In the genomic region with DNA sequence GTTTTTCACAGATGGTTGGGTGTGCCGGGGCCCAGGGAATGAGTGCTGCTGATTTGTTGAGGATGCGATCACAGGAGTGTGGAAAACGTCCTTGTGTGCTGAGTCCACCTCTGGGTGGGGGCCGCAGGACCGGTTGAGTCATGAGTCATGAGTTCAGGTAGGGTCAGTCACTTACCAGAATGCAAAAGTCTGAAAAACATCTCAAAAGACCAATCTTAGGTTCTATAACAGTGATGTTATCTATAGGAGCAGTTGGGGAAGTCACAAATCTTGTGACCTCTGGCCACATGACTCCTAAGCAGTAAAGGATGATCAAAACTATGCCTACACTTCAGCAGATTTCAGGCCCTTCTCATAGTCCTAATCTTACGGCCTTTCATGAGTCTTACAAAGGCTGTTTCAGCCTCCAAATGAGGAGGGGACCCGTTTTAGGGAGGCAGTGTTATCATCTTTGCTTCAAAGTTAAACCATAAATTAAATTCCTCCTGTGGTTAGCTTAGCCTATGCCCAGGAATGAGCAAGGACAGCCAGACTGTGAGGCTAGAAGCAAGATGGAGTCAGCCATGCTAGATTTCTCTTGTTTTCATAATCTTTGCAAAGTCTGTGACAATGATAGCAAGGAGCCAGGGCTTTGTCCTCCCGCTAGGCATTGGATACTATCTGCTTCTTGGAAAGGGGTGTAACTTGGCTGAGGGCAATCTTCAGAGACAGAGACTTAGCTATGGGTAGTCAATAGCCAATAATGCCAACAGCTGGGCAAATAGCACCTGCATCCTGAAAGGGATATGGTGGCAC, we compare ENCODE assay signal across 24 cellular contexts. TPM values are rescaled to one million over a fixed set of nuclear protein-coding genes. Genes with fewer than 3 reads are reported as not detected.
DNase-seq lines count a peak whose midpoint lies in the region; ATAC-seq, FAIRE-seq and TF ChIP-seq lines count a peak whose summit lies in the region.
"Had no signal": no experiment of that assay in that cellular context is flagged by ENCODE, and none has a peak within 500 bp of the region (broad histone marks: within the 10 kb centered on the region; RNA-seq: fewer than 3 reads in every experiment).

No MANE protein-coding gene starts in this region.

- H3K27me3 Mint-ChIP-seq in neural progenitor cell (ENCODE audit: insufficient read depth, low read depth) = peaks cover 2% of the 10 kb centered on the region

- peaks cover 67% of the 10 kb centered on the region for H3K4me1 ChIP-seq in HepG2 (ENCODE audit: insufficient read depth, low read length)
- peaks cover 0 to 15% (median 4%) of the 10 kb centered on the region in 4 donors for H3K4me1 ChIP-seq in right lobe of liver
- H3K4me1 ChIP-seq in K562 (replicated peaks in 1 of 2; ENCODE audit: control insufficient read depth in 2 of 2, insufficient read depth in 2 of 2, low read length in 2 of 2) = no peaks in the 10 kb centered on the region; a peak in 1 of 5 replicates
- no peaks in the 10 kb centered on the region for H3K4me1 ChIP-seq in neural progenitor cell
- H3K4me1 ChIP-seq: BE2C had no signal

- H3K36me3 ChIP-seq in HepG2 (replicated peaks in 1 of 2; ENCODE audit: control insufficient read depth in 1 of 2, insufficient read depth in 2 of 2, low read length in 2 of 2) (no peaks in the 10 kb centered on the region), right lobe of liver (no peaks in the 10 kb centered on the region), K562 (ENCODE audit: control insufficient read depth, insufficient read depth, low read length) (no peaks in the 10 kb centered on the region), neural progenitor cell (no peaks in the 10 kb centered on the region)
- H3K36me3 ChIP-seq: BE2C; BLaER1 treated with 17β-estradiol and CSF1 and Interleukin-3, amounts not matched to agents 10 nM and 100 nM had no signal

- BruUV-seq in HepG2 (replicated peaks; lab: Mats Ljungman, UMichigan) = no TSS peak
- no TSS peak for BruUV-seq in K562 (replicated peaks; lab: Mats Ljungman, UMichigan)

- H3F3A ChIP-seq in neural progenitor cell (ENCODE audit: low read depth) = no peaks in the 10 kb centered on the region

- H3K9ac ChIP-seq in HepG2 (ENCODE audit: insufficient read depth, low read depth, low read length) (no peak overlapping the region), K562 (ENCODE audit: insufficient read depth in 1 of 2, low read depth in 2 of 2, low read length in 2 of 2) (no peak overlapping the region), neural progenitor cell (no peak overlapping the region)
- H3K9ac ChIP-seq: BLaER1 treated with 17β-estradiol and CSF1 and Interleukin-3, amounts not matched to agents 10 nM and 100 nM; GM23248 had no signal

- no peak for FAIRE-seq in HepG2 (lab: Jason Lieb, UNC)
- no peak for FAIRE-seq in K562 (lab: Jason Lieb, UNC)
- no peak for FAIRE-seq in GM12891 (lab: Jason Lieb, UNC)
- FAIRE-seq: A549, G401.6, GM19239, H1 had no signal

- H4K20me1 ChIP-seq in HepG2 (ENCODE audit: insufficient read depth, low read length) (no peaks in the 10 kb centered on the region), K562 (replicated peaks; ENCODE audit: control insufficient read depth, insufficient read depth, low read length) (no peaks in the 10 kb centered on the region), neural progenitor cell (ENCODE audit: low read depth) (no peaks in the 10 kb centered on the region)
- H4K20me1 ChIP-seq: BLaER1 treated with 17β-estradiol and CSF1 and Interleukin-3, amounts not matched to agents 10 nM and 100 nM had no signal

- CTCF ChIA-PET in HepG2 (lab: Yijun Ruan, JAX; ENCODE audit: low intra/inter-chr PET ratio, low total read pairs) = no interaction called here
- CTCF ChIA-PET in K562 (lab: Yijun Ruan, JAX; ENCODE audit: low intra/inter-chr PET ratio) = no interaction called here

- TF ChIP-seq RAD21 in HepG2 (CRISPR knock-in tag; IDR thresholded peaks at IDR 0.05) (no peak), K562 (CRISPR knock-in tag; conservative IDR thresholded peaks at IDR 0.05 in 1 of 2, IDR thresholded peaks at IDR 0.05 in 1 of 2) (0 out of 4 replicates have a peak, but pooled peaks of 1 of the 2 experiments have one; percentile 9)

- DNase-seq in HepG2 (ENCODE audit: low spot score) (no peak), right lobe of liver (no peak), K562 (ENCODE audit: extremely low read depth in 1 of 4, low spot score in 3 of 4) (no peak), neural progenitor cell (ENCODE audit: low spot score) (no peak), ureter (ENCODE audit: low spot score) (peak; percentile 23), GM12891 (ENCODE audit: insufficient read length, low spot score) (no peak), nucleus accumbens (lab: John Stamatoyannopoulos, UW) (no peak)
- DNase-seq: 8988T; ACHN; AML-193; BE2C; CD4-positive, alpha-beta memory T cell; COR-L47; DMS153; DND-41; GM23248; H7; HCEC 1CT had no signal

- ATAC-seq in HepG2 = no peak
- no peak for ATAC-seq in right lobe of liver
- ATAC-seq in K562 = no peak
- ATAC-seq in GM21381 (IDR thresholded peaks at IDR 0.05; ENCODE audit: unreplicated experiment) = no peak
- ATAC-seq: A549 had no signal

- H3K36me3 Mint-ChIP-seq in neural progenitor cell = peaks cover 8% of the 10 kb centered on the region
- H3K36me3 Mint-ChIP-seq: CD4-positive, alpha-beta memory T cell had no signal

- H3K27me3 ChIP-seq in HepG2 (ENCODE audit: control insufficient read depth in 1 of 2, insufficient read depth in 2 of 2, low read length in 2 of 2) (peaks cover 1 to 29% of the 10 kb centered on the region in 2 experiments; a peak in 1 of 5 replicates), right lobe of liver (no peaks in the 10 kb centered on the region), K562 (ENCODE audit: control insufficient read depth in 2 of 2, insufficient read depth in 2 of 2, low read length in 2 of 2) (peaks cover 0 to 6% of the 10 kb centered on the region in 2 experiments; a peak in 3 of 5 replicates), neural progenitor cell (no peaks in the 10 kb centered on the region)
- H3K27me3 ChIP-seq: BE2C; BLaER1 treated with 17β-estradiol and CSF1 and Interleukin-3, amounts not matched to agents 10 nM and 100 nM had no signal

- H3K4me2 ChIP-seq in HepG2 (ENCODE audit: low read depth, low read length) = no peak overlapping the region
- H3K4me2 ChIP-seq in K562 (ENCODE audit: insufficient read depth, low read length) = no peak overlapping the region
- no peak overlapping the region for H3K4me2 ChIP-seq in neural progenitor cell
- H3K4me2 ChIP-seq: A549 had no signal

- in situ Hi-C loops in HepG2 (cut with HindIII; ENCODE audit: extremely low pct_ligation_motif_present, low pct_unique_long_range_greater_than_20kb) = no loop called here
- in situ Hi-C loops in K562 (cut with MboI) = no loop called here

- POLR2A ChIA-PET in HepG2 (lab: Yijun Ruan, JAX) = no interaction called here
- POLR2A ChIA-PET in K562 (lab: Yijun Ruan, JAX) = no interaction called here

- H3K27ac Mint-ChIP-seq in neural progenitor cell = peak overlapping the region; percentile 61
- H3K27ac Mint-ChIP-seq: CD4-positive, alpha-beta memory T cell had no signal

- H3K4me1 Mint-ChIP-seq in neural progenitor cell = no peaks in the 10 kb centered on the region
- H3K4me1 Mint-ChIP-seq: CD4-positive, alpha-beta memory T cell had no signal

- H3K4me3 ChIP-seq in HepG2 (replicated peaks in 1 of 3; ENCODE audit: insufficient read depth in 1 of 3, low read depth in 2 of 3, low read length in 3 of 3) (no peak overlapping the region), right lobe of liver (no peak overlapping the region), K562 (no peak overlapping the region), neural progenitor cell (no peak overlapping the region)
- H3K4me3 ChIP-seq: A549; BLaER1 treated with 17β-estradiol and CSF1 and Interleukin-3, amounts not matched to agents 10 nM and 100 nM; GM23248 had no signal

- no peak overlapping the region for H2AFZ ChIP-seq in HepG2 (ENCODE audit: low read length)
- H2AFZ ChIP-seq in K562 (ENCODE audit: low read depth, low read length) = no peak overlapping the region
- peak overlapping the region; percentile 42 for H2AFZ ChIP-seq in neural progenitor cell (replicated peaks)
- H2AFZ ChIP-seq: GM23248 had no signal

- H3K27ac ChIP-seq in HepG2 (ENCODE audit: extremely low read length, insufficient read depth, low read length) (no peak overlapping the region), right lobe of liver (no peak overlapping the region), K562 (ENCODE audit: extremely low read depth, low read depth, low read length) (no peak overlapping the region), neural progenitor cell (no peak overlapping the region)
- H3K27ac ChIP-seq: BLaER1 treated with 17β-estradiol and CSF1 and Interleukin-3, amounts not matched to agents 10 nM and 100 nM; GM23248 had no signal

- intact Hi-C loops in HepG2 (cut with micrococcal nuclease; ENCODE audit: unreplicated experiment) = no loop called here
- intact Hi-C loops in right lobe of liver (cut with DNase I) = no loop called here
- intact Hi-C loops in K562 (cut with micrococcal nuclease) = no loop called here

- H3K9me3 ChIP-seq in HepG2 (ENCODE audit: low read length) (no peaks in the 10 kb centered on the region), right lobe of liver (no peaks in the 10 kb centered on the region), K562 (replicated peaks; ENCODE audit: control insufficient read depth, insufficient read depth, low read depth, low read length) (no peaks in the 10 kb centered on the region), neural progenitor cell (ENCODE audit: low read depth) (no peaks in the 10 kb centered on the region)
- H3K9me3 ChIP-seq: A549, BE2C had no signal

- no peaks in the 10 kb centered on the region for H3K9me1 ChIP-seq in K562 (ENCODE audit: control insufficient read depth, insufficient read depth, low read length)

- WGBS in HepG2 (ENCODE audit: low lambda C conversion rate) = 57% methylated on average over 8 of the region's 8 CpGs
- WGBS in right lobe of liver (ENCODE audit: insufficient coverage, low coverage, low lambda C conversion rate, missing lambda C conversion rate) = 81% methylated on average over 3 of the region's 8 CpGs
- 13% methylated on average over 8 of the region's 8 CpGs for WGBS in K562 (ENCODE audit: insufficient coverage, low coverage, missing lambda C conversion rate)

- TF ChIP-seq CTCF in HepG2 (CRISPR knock-in tag; IDR thresholded peaks at IDR 0.05) (no peak), right lobe of liver (IDR thresholded peaks at IDR 0.05) (no peak), K562 (IDR thresholded peaks at IDR 0.05 in 2 of 3, conservative IDR thresholded peaks at IDR 0.05 in 1 of 3; ENCODE audit: insufficient read depth in 2 of 3, low read depth in 1 of 3, low read length in 3 of 3) (no peak), neural progenitor cell (IDR thresholded peaks at IDR 0.05) (no peak)

- H3K79me2 ChIP-seq in HepG2 (ENCODE audit: insufficient read depth, low read length) (no peaks in the 10 kb centered on the region), K562 (ENCODE audit: control insufficient read depth, insufficient read depth, low read length) (no peaks in the 10 kb centered on the region), neural progenitor cell (ENCODE audit: low read depth) (no peaks in the 10 kb centered on the region)

- TF ChIP-seq POLR2A in HepG2 (IDR thresholded peaks at IDR 0.05; ENCODE audit: insufficient read depth in 1 of 2, low read depth in 2 of 2, low read length in 2 of 2) (no peak), right lobe of liver (IDR thresholded peaks at IDR 0.05) (no peak), K562 (conservative IDR thresholded peaks at IDR 0.05) (no peak), GM12891 (IDR thresholded peaks at IDR 0.05; ENCODE audit: low read depth, low read length) (no peak)

- TF ChIP-seq EP300 in HepG2 (IDR thresholded peaks at IDR 0.05; ENCODE audit: low read depth in 2 of 2, low read length in 2 of 2) (no peak), HepG2 (CRISPR knock-in tag; IDR thresholded peaks at IDR 0.05; ENCODE audit: borderline replicate concordance) (no peak), K562 (IDR thresholded peaks at IDR 0.05; ENCODE audit: low read length) (peak; percentile 72; the same call in 1 of the 2 replicates)

- H3K4me3 Mint-ChIP-seq in neural progenitor cell = peak overlapping the region; percentile 2
- H3K4me3 Mint-ChIP-seq: CD4-positive, alpha-beta memory T cell had no signal

- H3K9me3 Mint-ChIP-seq in neural progenitor cell = peaks cover 9% of the 10 kb centered on the region

RNA-seq across cellular contexts. Expression of a gene that starts 30.6 kb away (rescaled TPM):
- total RNA-seq in HepG2 (2016; rRNA removed; fragmentation: Illumina TruSeq; extraction: Trizol) = 20.7 and 23.2 TPM in 2 replicates
- total RNA-seq in HepG2 (2016; cell fraction: cytosol; rRNA removed; fragmentation: Illumina TruSeq; extraction: Trizol; ENCODE audit: low read depth) = 13.3 and 13.7 TPM in 2 replicates
- 19.2 and 20.9 TPM in 2 replicates for total RNA-seq in HepG2 (2016; cell fraction: insoluble cytoplasmic fraction; rRNA removed; fragmentation: Illumina TruSeq; extraction: Trizol)
- total RNA-seq in HepG2 (2016; cell fraction: membrane; rRNA removed; fragmentation: Illumina TruSeq; extraction: Trizol) = 15.7 and 17.4 TPM in 2 replicates
- 40.8 and 44.2 TPM in 2 replicates for total RNA-seq in HepG2 (2016; cell fraction: nucleus; rRNA removed; fragmentation: Illumina TruSeq; extraction: Trizol)
- 27.8 and 33.7 TPM in 2 replicates for polyA plus RNA-seq in HepG2 (2011; rRNA removed)
- polyA plus RNA-seq in HepG2 (2011; cell fraction: cytosol; rRNA removed) = 20.2 and 22.2 TPM in 2 replicates
- polyA plus RNA-seq in HepG2 (2011; cell fraction: nucleus; rRNA removed) = 52.0 and 60.6 TPM in 2 replicates
- 21.4 and 23.7 TPM in 2 replicates for polyA plus RNA-seq in HepG2 (2012)
- 1.9 and 2.4 TPM in 2 replicates for polyA plus RNA-seq in HepG2 (2016; cell fraction: cytosol; fragmentation: Illumina TruSeq; extraction: Trizol; ENCODE audit: low read depth)
- 26.7 and 30.0 TPM in 2 replicates for polyA plus RNA-seq in HepG2 (2016; cell fraction: insoluble cytoplasmic fraction; fragmentation: Illumina TruSeq; extraction: Trizol; ENCODE audit: low read depth)
- 4.2 and 4.8 TPM in 2 replicates for polyA plus RNA-seq in HepG2 (2016; cell fraction: membrane; fragmentation: Illumina TruSeq; extraction: Trizol; ENCODE audit: low read depth)
- 25.3 and 26.6 TPM in 2 replicates for polyA plus RNA-seq in HepG2 (2016; cell fraction: nucleus; fragmentation: Illumina TruSeq; extraction: Trizol; ENCODE audit: insufficient read depth, low read depth)
- polyA minus RNA-seq in HepG2 (2011; rRNA and poly(A)+ RNA removed; ENCODE audit: low replicate concordance) = 79.4 and 97.0 TPM in 2 replicates
- polyA minus RNA-seq in HepG2 (2011; cell fraction: cytosol; rRNA and poly(A)+ RNA removed) = 25.3 and 29.3 TPM in 2 replicates
- 120 and 122 TPM in 2 replicates for polyA minus RNA-seq in HepG2 (2011; cell fraction: nucleus; rRNA and poly(A)+ RNA removed)
- 10 to 100 TPM in 5 of 6 experiments, 1 to 10 TPM in 1; 8.1 to 17.3 (median 13.1) TPM for total RNA-seq in right lobe of liver
- 87.2 and 162 TPM in 2 replicates for total RNA-seq in K562 (2011; cell fraction: chromatin; rRNA removed; ENCODE audit: low replicate concordance)
- 37.2 and 53.8 TPM in 2 replicates for total RNA-seq in K562 (2011; cell fraction: nucleolus; rRNA removed)
- total RNA-seq in K562 (2011; cell fraction: nucleoplasm; rRNA removed) = 68.6 and 73.0 TPM in 2 replicates
- total RNA-seq in K562 (2014; rRNA removed) = 19.6 and 25.4 TPM in 2 replicates
- 28.5 and 37.5 TPM in 2 replicates for total RNA-seq in K562 (2014; rRNA removed; fragmentation: Illumina TruSeq; extraction: Trizol)
- total RNA-seq in K562 (2015; rRNA removed; fragmentation: Illumina TruSeq; extraction: Trizol) = 30.4 and 31.0 TPM in 2 replicates
- total RNA-seq in K562 (2021) = 25.4 and 25.7 TPM in 2 replicates
- polyA plus RNA-seq in K562 (2011; rRNA removed) = 47.6 and 54.0 TPM in 2 replicates
- 49.6 and 51.8 TPM in 2 replicates for polyA plus RNA-seq in K562 (2011; cell fraction: cytosol; rRNA removed)
- 46.2 and 52.5 TPM in 2 replicates for polyA plus RNA-seq in K562 (2011; cell fraction: nucleus; rRNA removed)
- 28.4 and 34.6 TPM in 2 replicates for polyA plus RNA-seq in K562 (2012)
- polyA plus RNA-seq in K562 (2014; fragmentation: Illumina TruSeq; extraction: Trizol) = 49.3 and 59.1 TPM in 2 replicates
- 10 to 100 TPM; 19.4 to 41.4 TPM for polyA plus RNA-seq in K562 (2014; fragmentation: Nextera tagmentation; extraction: Ambion mirVana)
- 18.0 and 22.9 TPM in 2 replicates for polyA plus RNA-seq in K562 (2014; rRNA removed)
- 87.9 and 90.2 TPM in 2 replicates for polyA minus RNA-seq in K562 (2011; rRNA and poly(A)+ RNA removed)
- 24.9 and 37.7 TPM in 2 replicates for polyA minus RNA-seq in K562 (2011; cell fraction: cytosol; rRNA and poly(A)+ RNA removed)
- polyA minus RNA-seq in K562 (2011; cell fraction: nucleus; rRNA and poly(A)+ RNA removed) = 51.4 and 99.6 TPM in 2 replicates
- 34.6 and 48.2 TPM in 2 replicates for total RNA-seq in neural progenitor cell (ENCODE audit: low replicate concordance)
- total RNA-seq in ureter = 72.5 TPM
- 23.0 TPM for polyA plus RNA-seq in GM12891 (2012; ENCODE audit: low read depth, missing spikeins)
